In the genomic region with DNA sequence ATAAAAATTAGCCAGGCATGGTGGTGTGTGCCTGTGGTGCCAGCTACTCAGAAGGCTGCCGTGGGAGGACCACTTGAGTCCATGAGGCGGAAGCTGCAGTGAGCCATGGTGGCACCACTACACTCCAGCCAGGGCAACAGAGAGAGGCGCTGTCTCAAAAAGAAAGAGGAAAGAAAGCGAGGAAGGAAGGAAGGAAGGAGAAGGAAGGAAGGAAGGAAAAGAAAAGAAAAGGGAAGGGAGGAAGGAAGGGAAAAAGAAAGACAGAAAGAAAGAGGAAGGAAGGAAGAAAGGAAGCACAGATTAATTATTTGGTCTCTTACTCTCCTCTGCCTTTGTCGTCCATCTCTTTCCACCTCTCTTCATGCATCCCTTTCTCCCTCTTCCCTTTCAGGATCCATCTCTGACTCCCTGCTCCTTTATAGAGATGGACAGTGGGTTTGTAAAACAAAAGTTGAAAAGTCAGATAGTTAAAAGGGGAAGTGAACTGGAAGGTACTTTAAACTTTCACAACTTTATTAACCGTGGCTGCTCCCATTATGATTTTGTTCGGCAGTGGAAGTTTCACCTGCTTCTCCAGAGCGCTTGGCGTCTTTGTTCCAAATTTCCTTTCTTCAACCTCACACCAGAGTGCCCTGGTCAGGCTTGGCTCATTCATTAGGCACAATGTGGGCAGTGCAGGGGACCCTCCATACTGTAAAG, we compare ENCODE assay signal across 30 cellular contexts. TPM values are rescaled to one million over a fixed set of nuclear protein-coding genes. Genes with fewer than 3 reads are reported as not detected.
DNase-seq lines count a peak whose midpoint lies in the region; ATAC-seq lines count a peak whose summit lies in the region.
"Had no signal": no experiment of that assay in that cellular context is flagged by ENCODE, and none has a peak within 500 bp of the region (broad histone marks: within the 10 kb centered on the region; RNA-seq: fewer than 3 reads in every experiment).

No MANE protein-coding gene starts in this region.

- H3K79me2 ChIP-seq in Karpas-422 (ENCODE audit: low read length), result peaks cover 28% of the 10 kb centered on the region

- peaks cover 25% of the 10 kb centered on the region for H3K27me3 Mint-ChIP-seq in T-helper 1 cell treated with Interleukin-12 subunit alpha and Interleukin-12 subunit beta and Interleukin-4 antibody, amounts not matched to agents 30 μg/mL and 1 μg/mL, for 36 hours (ENCODE audit: low read depth)

- no peak overlapping the region for H2AFZ ChIP-seq in Karpas-422 (ENCODE audit: low read length)

- H3K36me3 Mint-ChIP-seq in T-helper 1 cell treated with Interleukin-12 subunit alpha and Interleukin-12 subunit beta and Interleukin-4 antibody, amounts not matched to agents 30 μg/mL and 1 μg/mL, for 36 hours (ENCODE audit: low read depth), result peaks cover 24% of the 10 kb centered on the region
- H3K36me3 Mint-ChIP-seq: brain had no signal

- no peak for ATAC-seq in GM18517 (IDR thresholded peaks at IDR 0.05; ENCODE audit: unreplicated experiment)
- ATAC-seq: upper lobe of right lung had no signal

- peaks cover 39% of the 10 kb centered on the region for H3K4me1 Mint-ChIP-seq in T-helper 1 cell treated with Interleukin-12 subunit alpha and Interleukin-12 subunit beta and Interleukin-4 antibody, amounts not matched to agents 30 μg/mL and 1 μg/mL, for 36 hours (ENCODE audit: low read depth)
- H3K4me1 Mint-ChIP-seq: brain had no signal

- H3K36me3 ChIP-seq in Karpas-422 (ENCODE audit: insufficient read depth, low read length), result peaks cover 13% of the 10 kb centered on the region
- H3K36me3 ChIP-seq: lower lobe of right lung, prostate gland, SJCRH30, upper lobe of right lung had no signal

- peak overlapping the region; percentile 76 for H3K27ac ChIP-seq in Karpas-422 (ENCODE audit: low read length)
- H3K27ac ChIP-seq: prostate gland, SJCRH30, upper lobe of right lung, VCaP had no signal

- DNase-seq in T-helper 1 cell, result no peak
- peak; percentile 47 for DNase-seq in Karpas-422
- DNase-seq in activated CD4-positive, CD25-positive, alpha-beta regulatory T cell treated with anti-CD3 and anti-CD28 coated beads, Interleukin-2, amount 50 U/mL, for 72 hours, result no peak
- no peak for DNase-seq in effector CD4-positive, alpha-beta T cell
- DNase-seq: 8988T; activated CD4-positive, alpha-beta T cell treated with anti-CD3 and anti-CD28 coated beads, Interleukin-2, amount 10 ng/mL, durations not matched to agents 7 days and 5 days; activated gamma-delta T cell treated with Interleukin-2 at 50 U/mL for 16 hours; AML-193; COR-L47; DMS79; effector CD8-positive, alpha-beta T cell; erythroblast; head of caudate nucleus; Kasumi-1; kidney glomerular epithelial cell; lower lobe of right lung; NCI-H1694 treated with DMSO at 0.1 percent for 48 hours; NCI-H526; SJCRH30; substantia nigra; upper lobe of right lung had no signal

- H3K27me3 ChIP-seq in Karpas-422 (ENCODE audit: low read length) (no peaks in the 10 kb centered on the region), mononuclear cell (ENCODE audit: insufficient read depth, low read length) (no peaks in the 10 kb centered on the region)
- H3K27me3 ChIP-seq: SJCRH30, upper lobe of right lung had no signal

- no peaks in the 10 kb centered on the region for H3K9me2 ChIP-seq in Karpas-422 (replicated peaks; ENCODE audit: insufficient read depth, low read length)

- peak overlapping the region; percentile 95 for H3K4me2 ChIP-seq in Karpas-422 (ENCODE audit: low read depth, low read length, poor library complexity, severe bottlenecking)

- no peaks in the 10 kb centered on the region for H3K9me3 Mint-ChIP-seq in T-helper 1 cell treated with Interleukin-12 subunit alpha and Interleukin-12 subunit beta and Interleukin-4 antibody, amounts not matched to agents 30 μg/mL and 1 μg/mL, for 36 hours
- H3K9me3 Mint-ChIP-seq: activated CD4-positive, alpha-beta T cell treated with anti-CD3 and anti-CD28 coated beads, Interleukin-2, amount 10 ng/mL, durations not matched to agents 7 days and 5 days; brain had no signal

- no peak overlapping the region for H3K27ac Mint-ChIP-seq in T-helper 1 cell treated with Interleukin-12 subunit alpha and Interleukin-12 subunit beta and Interleukin-4 antibody, amounts not matched to agents 30 μg/mL and 1 μg/mL, for 36 hours
- H3K27ac Mint-ChIP-seq: activated CD4-positive, alpha-beta T cell treated with anti-CD3 and anti-CD28 coated beads, Interleukin-2, amount 10 ng/mL, durations not matched to agents 7 days and 5 days; brain had no signal

- H3K4me3 ChIP-seq in GM08714 (ENCODE audit: low read length) (peak overlapping the region; percentile 100), Karpas-422 (ENCODE audit: low read length) (peak overlapping the region; percentile 76), mononuclear cell (ENCODE audit: low read length) (peak overlapping the region; percentile 47)
- H3K4me3 ChIP-seq: prostate gland, SJCRH30 had no signal

- peaks cover 52% of the 10 kb centered on the region for H3K4me1 ChIP-seq in Karpas-422 (ENCODE audit: low read length)
- peaks cover 57% of the 10 kb centered on the region for H3K4me1 ChIP-seq in mononuclear cell (ENCODE audit: insufficient read depth, low read length)
- H3K4me1 ChIP-seq: lower lobe of right lung, prostate gland, SJCRH30, upper lobe of right lung had no signal

- H3K9me3 ChIP-seq in Karpas-422 (ENCODE audit: low read length) (no peaks in the 10 kb centered on the region), mononuclear cell (ENCODE audit: low read depth, low read length) (no peaks in the 10 kb centered on the region)
- H3K9me3 ChIP-seq: lower lobe of right lung, prostate gland, SJCRH30, upper lobe of right lung had no signal

- no peaks in the 10 kb centered on the region for H4K20me1 ChIP-seq in Karpas-422 (ENCODE audit: insufficient read depth, low read depth, low read length)

- H3K9ac ChIP-seq in Karpas-422 (ENCODE audit: low read length), result peak overlapping the region; percentile 85

- peak overlapping the region; percentile 67 for H3K4me3 Mint-ChIP-seq in T-helper 1 cell treated with Interleukin-12 subunit alpha and Interleukin-12 subunit beta and Interleukin-4 antibody, amounts not matched to agents 30 μg/mL and 1 μg/mL, for 36 hours
- H3K4me3 Mint-ChIP-seq: activated CD4-positive, alpha-beta T cell treated with anti-CD3 and anti-CD28 coated beads, Interleukin-2, amount 10 ng/mL, durations not matched to agents 7 days and 5 days; brain had no signal

RNA-seq across cellular contexts. Expression of gene HLA-DQA1, which starts 1.5 kb away (rescaled TPM):
- total RNA-seq in Karpas-422 (2014; rRNA removed; shearing (Covaris generic); ENCODE audit: low replicate concordance), result 216 and 309 TPM in 2 replicates
- total RNA-seq in mononuclear cell, result 12.5 TPM
- total RNA-seq: fibroblast of villous mesenchyme, H4, SJCRH30 had no signal

RNA-seq across cellular contexts. Expression of gene HLA-DQB1, which starts 27.8 kb away (rescaled TPM):
- total RNA-seq in Karpas-422 (2014; rRNA removed; shearing (Covaris generic); ENCODE audit: low replicate concordance), result 79.1 and 126 TPM in 2 replicates
- total RNA-seq in mononuclear cell, result 1.4 TPM
- total RNA-seq: fibroblast of villous mesenchyme, H4, SJCRH30 had no signal

RNA-seq across cellular contexts. Expression of gene HLA-DRB1, which starts 49.0 kb away (rescaled TPM):
- 281 and 366 TPM in 2 replicates for total RNA-seq in Karpas-422 (2014; rRNA removed; shearing (Covaris generic); ENCODE audit: low replicate concordance)
- 166 TPM for total RNA-seq in mononuclear cell
- total RNA-seq: fibroblast of villous mesenchyme, SJCRH30 had no signal

Comparison
In these comparisons a context has a peak if more than half of its experiments do, and no peak if none do; other contexts are left out.
1. H3K4me3 ChIP-seq: peak in every context shown above with its lines; median percentile 100 in GM08714; 76 in Karpas-422; 47 in mononuclear cell.
2. RNA of gene HLA-DQA1, which starts 1.5 kb away (total RNA-seq): 216 to 309 TPM in Karpas-422; 12.5 TPM in mononuclear cell (single experiment); every median in the first group is over 10 times any median in the second.
3. RNA of gene HLA-DQB1, which starts 27.8 kb away (total RNA-seq): 79.1 to 126 TPM in Karpas-422; 1.4 TPM in mononuclear cell (single experiment); every median in the first group is over 10 times any median in the second.